Comparison of ENCODE assay signal across 8 cellular contexts in genomic region chr1:89358287-89358893, GRCh38. TPM values are rescaled to one million over a fixed set of nuclear protein-coding genes. Genes with fewer than 3 reads are reported as not detected.
A peak's percentile ranks its signal among the peaks of the same experiment; 100 is the strongest.
DNase-seq lines count a peak whose midpoint lies in the region; ATAC-seq and TF ChIP-seq lines count a peak whose summit lies in the region.

No MANE protein-coding gene starts in this region.

- WGBS in esophagus muscularis mucosa, result 23% methylated on average over 8 of the region's 8 CpGs

- H3K4me1 Mint-ChIP-seq in CD14-positive monocyte, result peaks cover 32% of the 10 kb centered on the region
- H3K4me1 Mint-ChIP-seq in natural killer cell, result peaks cover 13 to 17% of the 10 kb centered on the region in 2 donors
- peaks cover 13 to 38% of the 10 kb centered on the region in 2 donors for H3K4me1 Mint-ChIP-seq in stimulated activated naive B cell treated with anti-CD40 and anti-IgM and Interleukin-4, amounts not matched to agents 10 μg/mL and 1 μg/mL and 100 μg/mL, for 72 hours

- H3K4me3 Mint-ChIP-seq in CD14-positive monocyte (peak overlapping the region in 1 of 2 donors; percentile 1), natural killer cell (peak overlapping the region; percentile 0)
- H3K4me3 Mint-ChIP-seq in stimulated activated naive B cell treated with anti-CD40 and anti-IgM and Interleukin-4, amounts not matched to agents 10 μg/mL and 1 μg/mL and 100 μg/mL, for 72 hours, result no peak overlapping the region

- H3K27me3 Mint-ChIP-seq in CD14-positive monocyte (ENCODE audit: low read depth in 3 of 3) (no peaks in the 10 kb centered on the region), natural killer cell (ENCODE audit: low read depth in 2 of 2) (peaks cover 0 to 10% of the 10 kb centered on the region in 2 donors)
- no peaks in the 10 kb centered on the region for H3K27me3 Mint-ChIP-seq in stimulated activated naive B cell treated with anti-CD40 and anti-IgM and Interleukin-4, amounts not matched to agents 10 μg/mL and 1 μg/mL and 100 μg/mL, for 72 hours

- H3K4me1 ChIP-seq in esophagus muscularis mucosa, result peaks cover 6 to 15% (median 14%) of the 10 kb centered on the region in 4 donors

- peak; percentile 87 for TF ChIP-seq CTCF in CD14-positive monocyte (IDR thresholded peaks at IDR 0.05)
- TF ChIP-seq CTCF in esophagus muscularis mucosa (IDR thresholded peaks at IDR 0.05), result peak; percentile 77 to 87 (median 79)
- TF ChIP-seq CTCF in natural killer cell (IDR thresholded peaks at IDR 0.05), result peak; percentile 87

- no peak for TF ChIP-seq POLR2A in esophagus muscularis mucosa (IDR thresholded peaks at IDR 0.05; ENCODE audit: low read depth)

- intact Hi-C loops in CD14-positive monocyte (cut with micrococcal nuclease) (loop anchor here (2.0 to 5.0 kb wide), 2 partner anchors 276 to 360 kb away; no protein-coding TSS in a partner anchor), esophagus muscularis mucosa (cut with DNase I) (loop anchor here (2.0 to 5.0 kb wide), 4 partner anchors 276 to 376 kb away; no protein-coding TSS in a partner anchor), natural killer cell (cut with micrococcal nuclease) (loop anchor here (1.0 to 5.0 kb wide), 8 partner anchors 46 to 376 kb away; partner anchors contain the start of genes GBP2, GBP4 and GBP5)

- no peaks in the 10 kb centered on the region for H3K36me3 ChIP-seq in esophagus muscularis mucosa

- no peak for TF ChIP-seq EP300 in Ishikawa (IDR thresholded peaks at IDR 0.05; ENCODE audit: borderline replicate concordance)
- no peak for TF ChIP-seq EP300 in esophagus muscularis mucosa (IDR thresholded peaks at IDR 0.05)

- H3K36me3 Mint-ChIP-seq in CD14-positive monocyte (no peaks in the 10 kb centered on the region), natural killer cell (no peaks in the 10 kb centered on the region)
- no peaks in the 10 kb centered on the region for H3K36me3 Mint-ChIP-seq in stimulated activated naive B cell treated with anti-CD40 and anti-IgM and Interleukin-4, amounts not matched to agents 10 μg/mL and 1 μg/mL and 100 μg/mL, for 72 hours

- H3K9me3 ChIP-seq in esophagus muscularis mucosa, result no peaks in the 10 kb centered on the region

- H3K9me3 Mint-ChIP-seq in CD14-positive monocyte (no peaks in the 10 kb centered on the region), natural killer cell (no peaks in the 10 kb centered on the region)
- no peaks in the 10 kb centered on the region for H3K9me3 Mint-ChIP-seq in stimulated activated naive B cell treated with anti-CD40 and anti-IgM and Interleukin-4, amounts not matched to agents 10 μg/mL and 1 μg/mL and 100 μg/mL, for 72 hours

- no peak overlapping the region for H3K27ac ChIP-seq in esophagus muscularis mucosa (replicated peaks in 1 of 4)

- ATAC-seq in GM19455 (IDR thresholded peaks at IDR 0.05; ENCODE audit: unreplicated experiment), result peak; percentile 72
- peak; percentile 91 to 99 (median 99) for ATAC-seq in natural killer cell
- ATAC-seq in stimulated activated naive B cell treated with anti-CD40 and anti-IgM and Interleukin-4, amounts not matched to agents 10 μg/mL and 1 μg/mL and 100 μg/mL, for 72 hours (replicated peaks), result peak; percentile 80 to 84

- no peak overlapping the region for H3K4me3 ChIP-seq in esophagus muscularis mucosa

- H3K27ac Mint-ChIP-seq in CD14-positive monocyte (peak overlapping the region in 1 of 7 donors; percentile 56), natural killer cell (peak overlapping the region; percentile 2 to 60)
- no peak overlapping the region for H3K27ac Mint-ChIP-seq in stimulated activated naive B cell treated with anti-CD40 and anti-IgM and Interleukin-4, amounts not matched to agents 10 μg/mL and 1 μg/mL and 100 μg/mL, for 72 hours

- DNase-seq in CD14-positive monocyte (ENCODE audit: low spot score) (peak; percentile 62), OCI-M2 (lab: John Stamatoyannopoulos, UW; ENCODE audit: unreplicated experiment) (peak; percentile 65), activated T-cell treated with anti-CD3 and anti-CD28 coated beads for 4 hours (peak; percentile 84), esophagus muscularis mucosa (ENCODE audit: extremely low spot score) (no peak), natural killer cell (peak; percentile 76)
- peak; percentile 62 for DNase-seq in stimulated activated naive B cell treated with anti-CD40 and anti-IgM and Interleukin-4, amounts not matched to agents 10 μg/mL and 1 μg/mL and 100 μg/mL, for 72 hours

- no peaks in the 10 kb centered on the region for H3K27me3 ChIP-seq in esophagus muscularis mucosa

- peak; percentile 92 for TF ChIP-seq RAD21 in Ishikawa (IDR thresholded peaks at IDR 0.05; ENCODE audit: low read depth)

TF ChIP-seq in Ishikawa, 13 proteins besides CTCF, POLR2A, EP300 and RAD21:
- no peak for TF ChIP-seq FOXM1 (IDR thresholded peaks at IDR 0.05; ENCODE audit: borderline replicate concordance, low read depth)
- peak; percentile 52; the same call in 1 of the 2 replicates for TF ChIP-seq MAX (IDR thresholded peaks at IDR 0.05)

RNA-seq across cellular contexts. Expression of gene GBP6, which starts 5.5 kb away (rescaled TPM):
- polyA plus RNA-seq in CD14-positive monocyte, result not detected
- total RNA-seq in esophagus muscularis mucosa (under 1 TPM in 1 of 4 donors, not detected in 3; under 0.01 TPM), natural killer cell (under 1 TPM; 0.23 to 0.40 (median 0.39) TPM)
